ENCODE assay signal across 1 cellular context in genomic region chr6:142400495-142400894, GRCh38.
A peak's percentile ranks its signal among the peaks of the same experiment; 100 is the strongest.
TF ChIP-seq lines count a peak whose summit lies in the region.

No MANE protein-coding gene starts in this region.

TF ChIP-seq in K562, 482 proteins besides CTCF, POLR2A, EP300 and RAD21 (continued from another document):
- TF ChIP-seq ZMIZ1 (IDR thresholded peaks at IDR 0.05; ENCODE audit: low read depth in 2 of 2, low read length in 2 of 2) (0 out of 4 replicates have a peak, but pooled peaks of 1 of the 2 experiments have one; percentile 38), NFIC (IDR thresholded peaks at IDR 0.05) (peak; percentile 82), DPF2 (IDR thresholded peaks at IDR 0.05) (peak; percentile 89), PML (IDR thresholded peaks at IDR 0.05; ENCODE audit: low read length) (peak; percentile 55; the same call in 1 of the 2 replicates), ZBTB43 (CRISPR knock-in tag; IDR thresholded peaks at IDR 0.05) (no peak), HDAC1 (IDR thresholded peaks at IDR 0.05) (peak in 1 of 2 experiments; percentile 86; a peak in 2 of 4 replicates), NR4A1 (CRISPR knock-in tag; IDR thresholded peaks at IDR 0.05) (no peak), NR4A1 (tag; IDR thresholded peaks at IDR 0.05) (peak; percentile 69), CREB1 (IDR thresholded peaks at IDR 0.05) (peak; percentile 42; the same call in 1 of the 2 replicates), CREB1 (CRISPR knock-in tag; IDR thresholded peaks at IDR 0.05) (no peak), CCNT2 (IDR thresholded peaks at IDR 0.05; ENCODE audit: borderline replicate concordance, extremely low read depth, insufficient read length, low read depth, low read length) (peak; percentile 58), TBP (optimal IDR thresholded peaks at IDR 0.05; ENCODE audit: low read depth, low read length) (peak; percentile 35), SOX6 (IDR thresholded peaks at IDR 0.05) (peak; percentile 81), FOSL1 (tag; conservative IDR thresholded peaks at IDR 0.05) (peak; percentile 75), MEF2A (IDR thresholded peaks at IDR 0.05; ENCODE audit: control insufficient read depth, low read depth, low read length) (no peak), SMARCA4 (IDR thresholded peaks at IDR 0.05) (peak; percentile 90), NFE2 (IDR thresholded peaks at IDR 0.05; ENCODE audit: low read depth) (peak; percentile 35; the same call in 1 of the 2 replicates), UBTF (IDR thresholded peaks at IDR 0.05; ENCODE audit: borderline replicate concordance in 1 of 2, low read depth in 2 of 2, low read length in 2 of 2) (peak in 1 of 2 experiments; percentile 63; a peak in 1 of 4 replicates), ARID1B (IDR thresholded peaks at IDR 0.05) (peak; percentile 93), ATF7 (IDR thresholded peaks at IDR 0.05) (no peak), MBD2 (IDR thresholded peaks at IDR 0.05; ENCODE audit: borderline replicate concordance, low read depth) (no peak), BACH1 (tag; IDR thresholded peaks at IDR 0.05) (no peak), ARID3A (IDR thresholded peaks at IDR 0.05; ENCODE audit: borderline replicate concordance, low read depth, low read length) (peak; percentile 81), ZNF282 (CRISPR knock-in tag; IDR thresholded peaks at IDR 0.05) (no peak), ARNT (IDR thresholded peaks at IDR 0.05) (peak; percentile 61 to 74; a peak in 3 of 4 replicates), SETDB1 (IDR thresholded peaks at IDR 0.05; ENCODE audit: low read length) (no peak), MNT (conservative IDR thresholded peaks at IDR 0.05) (peak in 1 of 2 experiments; percentile 41; a peak in 2 of 4 replicates), CBFA2T2 (conservative IDR thresholded peaks at IDR 0.05) (peak; percentile 93), SMARCE1 (IDR thresholded peaks at IDR 0.05) (peak; percentile 87), GATA2 (CRISPR knock-in tag; IDR thresholded peaks at IDR 0.05) (peak; percentile 28; the same call in 1 of the 2 replicates), POLR2AphosphoS5 (IDR thresholded peaks at IDR 0.05; ENCODE audit: control insufficient read depth, insufficient read depth, low read depth, low read length) (peak; percentile 83), MTA2 (IDR thresholded peaks at IDR 0.05; ENCODE audit: low read depth) (peak; percentile 87), NCOR1 (IDR thresholded peaks at IDR 0.05) (peak; percentile 88), CHAMP1 (IDR thresholded peaks at IDR 0.05) (no peak), GATAD2A (IDR thresholded peaks at IDR 0.05) (no peak), JUN (IDR thresholded peaks at IDR 0.05; ENCODE audit: borderline replicate concordance, low read depth, low read length) (peak; percentile 59; the same call in 1 of the 2 replicates), JUN (CRISPR knock-in tag; IDR thresholded peaks at IDR 0.05; ENCODE audit: borderline replicate concordance) (no peak), HDAC2 (IDR thresholded peaks at IDR 0.05) (peak; percentile 84), STAT5A (IDR thresholded peaks at IDR 0.05; ENCODE audit: borderline replicate concordance, low read length) (peak; percentile 83), RCOR1 (IDR thresholded peaks at IDR 0.05; ENCODE audit: borderline replicate concordance in 1 of 2, low read depth in 2 of 2, low read length in 2 of 2) (peak in 1 of 2 experiments; percentile 71; a peak in 1 of 4 replicates), SMARCC2 (IDR thresholded peaks at IDR 0.05; ENCODE audit: low read depth) (peak; percentile 75), FOXM1 (IDR thresholded peaks at IDR 0.05; ENCODE audit: low read depth) (peak; percentile 70; the same call in 1 of the 2 replicates), FOXM1 (CRISPR knock-in tag; IDR thresholded peaks at IDR 0.05; ENCODE audit: low read depth) (no peak), ZEB2 (IDR thresholded peaks at IDR 0.05) (peak; percentile 52; the same call in 1 of the 2 replicates), ATF3 (IDR thresholded peaks at IDR 0.05) (peak; percentile 85), ATF3 (CRISPR knock-in tag; conservative IDR thresholded peaks at IDR 0.05) (0 out of 2 replicates have a peak, but pooled peaks have one; percentile 67), KLF16 (IDR thresholded peaks at IDR 0.05) (peak; percentile 67; the same call in 1 of the 2 replicates), BHLHE40 (IDR thresholded peaks at IDR 0.05; ENCODE audit: low read length) (peak; percentile 59; the same call in 1 of the 2 replicates), JUND (IDR thresholded peaks at IDR 0.05; ENCODE audit: borderline replicate concordance, low read depth, low read length) (peak; percentile 85), JUND (tag; IDR thresholded peaks at IDR 0.05; ENCODE audit: borderline replicate concordance, low read depth, low read length) (peak; percentile 91; the same call in 2 of the 3 replicates)
